ENCODE assay signal across 8 cellular contexts in the genomic region with DNA sequence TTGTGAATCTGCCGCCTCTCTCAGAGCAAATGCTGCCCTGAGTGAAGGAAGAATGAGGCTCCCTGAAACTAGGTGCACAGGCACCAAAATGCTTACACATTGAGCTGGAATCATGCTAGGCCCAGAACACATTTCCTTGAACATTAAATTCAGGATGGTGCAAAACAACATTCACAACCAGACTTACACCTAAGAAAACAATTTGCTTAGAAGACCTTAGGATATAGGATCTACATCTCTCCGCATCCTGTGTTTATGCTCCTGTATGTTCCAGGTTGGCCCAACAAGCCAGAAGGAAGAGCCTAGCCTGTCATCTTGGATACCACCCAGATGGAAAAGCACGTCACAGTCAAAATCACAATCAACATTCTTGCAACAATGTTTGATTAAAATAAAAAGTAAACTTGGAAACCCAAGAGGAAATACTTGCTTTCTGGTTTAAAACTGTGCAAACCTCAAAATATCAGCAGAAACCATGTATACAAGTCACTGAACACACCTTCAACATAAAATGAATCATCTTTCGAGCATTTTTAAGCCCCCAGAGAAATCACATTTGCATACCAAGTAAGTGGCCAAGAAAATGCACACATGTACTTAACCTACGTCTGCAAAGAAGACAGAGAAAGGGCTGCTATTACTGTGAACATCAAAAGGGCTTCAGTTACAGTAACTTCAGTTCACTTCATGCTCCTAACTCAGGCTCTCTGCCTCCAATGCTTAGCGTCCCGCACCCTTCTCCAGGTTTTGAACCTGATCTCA. TPM values are rescaled to one million over a fixed set of nuclear protein-coding genes. Genes with fewer than 3 reads are reported as not detected.
DNase-seq lines count a peak whose midpoint lies in the region; ATAC-seq and TF ChIP-seq lines count a peak whose summit lies in the region.

No MANE protein-coding gene starts in this region.

- no peaks in the 10 kb centered on the region for H3K36me3 Mint-ChIP-seq in activated CD8-positive, alpha-beta T cell treated with anti-CD3 and anti-CD28 coated beads for 36 hours (ENCODE audit: low read depth)
- H3K36me3 Mint-ChIP-seq in immature natural killer cell: peaks cover 0 to 18% (median 8%) of the 10 kb centered on the region in 3 donors

- POLR2A ChIA-PET in activated CD8-positive, alpha-beta T cell treated with anti-CD3 and anti-CD28 coated beads for 36 hours (lab: Charles Lee): interaction anchor here (0.6 kb wide), 1 partner anchor 121 kb away, joined by 3 read pairs; no protein-coding TSS in a partner anchor

- CTCF ChIA-PET in activated CD8-positive, alpha-beta T cell treated with anti-CD3 and anti-CD28 coated beads for 36 hours (lab: Charles Lee): interaction anchor here (0.7 to 2.5 kb wide), 3 partner anchors 63 to 737 kb away, joined by 3 to 7 read pairs (median 6); no protein-coding TSS in a partner anchor

- no peak overlapping the region for H3K27ac Mint-ChIP-seq in activated CD8-positive, alpha-beta T cell treated with anti-CD3 and anti-CD28 coated beads for 36 hours
- H3K27ac Mint-ChIP-seq in immature natural killer cell: peak overlapping the region; percentile 54 to 97 (median 90)

- intact Hi-C loops in activated CD8-positive, alpha-beta T cell treated with anti-CD3 and anti-CD28 coated beads for 36 hours (cut with micrococcal nuclease): loop anchor here (2.0 kb wide), 1 partner anchor 60 kb away; no protein-coding TSS in a partner anchor

- TF ChIP-seq CTCF in activated CD8-positive, alpha-beta T cell treated with anti-CD3 and anti-CD28 coated beads for 36 hours (IDR thresholded peaks at IDR 0.05): no peak
- TF ChIP-seq CTCF in suprapubic skin (IDR thresholded peaks at IDR 0.05): no peak

- H3K27me3 Mint-ChIP-seq in activated CD8-positive, alpha-beta T cell treated with anti-CD3 and anti-CD28 coated beads for 36 hours: peaks cover 36% of the 10 kb centered on the region
- H3K27me3 Mint-ChIP-seq in immature natural killer cell (ENCODE audit: low read depth in 3 of 3): peaks cover 4 to 20% (median 14%) of the 10 kb centered on the region in 3 donors

- DNase-seq in activated CD8-positive, alpha-beta T cell treated with anti-CD3 and anti-CD28 coated beads for 36 hours: no peak
- DNase-seq in immature natural killer cell: peak; percentile 23 to 58 (median 23)
- no peak for DNase-seq in suprapubic skin (ENCODE audit: low spot score in 2 of 2)
- no peak for DNase-seq in OCI-M2 (lab: John Stamatoyannopoulos, UW; ENCODE audit: unreplicated experiment)
- no peak for DNase-seq in NCI-H524 treated with DMSO at 0.1 percent for 48 hours (lab: John Stamatoyannopoulos, UW)

- H3K9ac ChIP-seq in BLaER1: peak overlapping the region; percentile 81

- no peak for TF ChIP-seq EP300 in suprapubic skin (IDR thresholded peaks at IDR 0.05)

- H3K4me1 ChIP-seq in BLaER1 (peaks cover 26% of the 10 kb centered on the region), suprapubic skin (peaks cover 36% of the 10 kb centered on the region)

- H3K27me3 ChIP-seq in BLaER1 (no peaks in the 10 kb centered on the region), suprapubic skin (no peaks in the 10 kb centered on the region)

- H3K27ac ChIP-seq in BLaER1 (no peak overlapping the region), suprapubic skin (no peak overlapping the region)

- H3K4me3 Mint-ChIP-seq in activated CD8-positive, alpha-beta T cell treated with anti-CD3 and anti-CD28 coated beads for 36 hours: peak overlapping the region; percentile 74
- H3K4me3 Mint-ChIP-seq in immature natural killer cell: peak overlapping the region; percentile 88 to 96 (median 94)

- peak overlapping the region; percentile 77 for H3K4me3 ChIP-seq in BLaER1
- H3K4me3 ChIP-seq in suprapubic skin: peak overlapping the region; percentile 83

- H3K36me3 ChIP-seq in BLaER1 (peaks cover 24% of the 10 kb centered on the region), suprapubic skin (peaks cover 10% of the 10 kb centered on the region)

- peaks cover 30% of the 10 kb centered on the region for H3K4me1 Mint-ChIP-seq in activated CD8-positive, alpha-beta T cell treated with anti-CD3 and anti-CD28 coated beads for 36 hours (ENCODE audit: low read depth)
- H3K4me1 Mint-ChIP-seq in immature natural killer cell: peaks cover 37 to 40% of the 10 kb centered on the region in 2 donors

- 36% methylated on average over 7 of the region's 7 CpGs for WGBS in suprapubic skin

- H3K4me2 ChIP-seq in BLaER1: peak overlapping the region; percentile 96

- peak; percentile 34 for ATAC-seq in GM18867 (IDR thresholded peaks at IDR 0.05; ENCODE audit: unreplicated experiment)
- ATAC-seq in HG03159 (IDR thresholded peaks at IDR 0.05; ENCODE audit: unreplicated experiment): peak; percentile 25
- peak; percentile 29 for ATAC-seq in activated CD8-positive, alpha-beta T cell treated with anti-CD3 and anti-CD28 coated beads for 36 hours

- no peaks in the 10 kb centered on the region for H3K9me3 Mint-ChIP-seq in activated CD8-positive, alpha-beta T cell treated with anti-CD3 and anti-CD28 coated beads for 36 hours
- H3K9me3 Mint-ChIP-seq in immature natural killer cell: no peaks in the 10 kb centered on the region

- no peak for TF ChIP-seq POLR2A in suprapubic skin (IDR thresholded peaks at IDR 0.05)

- H4K20me1 ChIP-seq in BLaER1: peaks cover 14% of the 10 kb centered on the region

- H3K9me3 ChIP-seq in BLaER1: no peaks in the 10 kb centered on the region
- H3K9me3 ChIP-seq in suprapubic skin: no peaks in the 10 kb centered on the region

RNA-seq across cellular contexts. Expression of a gene that starts 1.6 kb away (rescaled TPM):
- total RNA-seq in activated CD8-positive, alpha-beta T cell treated with anti-CD3 and anti-CD28 coated beads for 36 hours: under 1 TPM; 0.16 to 0.60 TPM
- polyA plus RNA-seq in immature natural killer cell: 10 to 100 TPM in 2 of 3 donors, 1 to 10 TPM in 1; 5.4 to 17.2 (median 12.7) TPM
- 10 to 100 TPM in 2 of 4 donors, 1 to 10 TPM in 2; 6.4 to 19.4 (median 13.0) TPM for total RNA-seq in suprapubic skin

RNA-seq across cellular contexts. Expression of a gene that starts 46.1 kb away (rescaled TPM):
- 10 to 100 TPM; 46.2 to 49.1 TPM for total RNA-seq in activated CD8-positive, alpha-beta T cell treated with anti-CD3 and anti-CD28 coated beads for 36 hours
- polyA plus RNA-seq in immature natural killer cell: 100 to 1,000 TPM; 122 to 199 (median 128) TPM
- total RNA-seq in suprapubic skin: 10 to 100 TPM; 46.9 to 85.8 (median 73.8) TPM

Comparison
In these comparisons a context has a peak if more than half of its experiments do, and no peak if none do; other contexts are left out.
1. DNase-seq: peak in immature natural killer cell (3 of 3); none in activated CD8-positive, alpha-beta T cell treated with anti-CD3 and anti-CD28 coated beads for 36 hours (single experiment), suprapubic skin (0 of 2), OCI-M2 (single experiment) and NCI-H524 treated with DMSO at 0.1 percent for 48 hours (single experiment).
2. RNA of a gene that starts 1.6 kb away (total RNA-seq): 6.4 to 19.4 TPM in suprapubic skin; 0.16 to 0.60 TPM in activated CD8-positive, alpha-beta T cell treated with anti-CD3 and anti-CD28 coated beads for 36 hours; every median in the first group is over 4 times any median in the second.
3. Peak in every context shown above with its lines, with median percentiles within 50 percentile points of each other: ATAC-seq.